ENCODE assay signal across 9 cellular contexts in the genomic region with DNA sequence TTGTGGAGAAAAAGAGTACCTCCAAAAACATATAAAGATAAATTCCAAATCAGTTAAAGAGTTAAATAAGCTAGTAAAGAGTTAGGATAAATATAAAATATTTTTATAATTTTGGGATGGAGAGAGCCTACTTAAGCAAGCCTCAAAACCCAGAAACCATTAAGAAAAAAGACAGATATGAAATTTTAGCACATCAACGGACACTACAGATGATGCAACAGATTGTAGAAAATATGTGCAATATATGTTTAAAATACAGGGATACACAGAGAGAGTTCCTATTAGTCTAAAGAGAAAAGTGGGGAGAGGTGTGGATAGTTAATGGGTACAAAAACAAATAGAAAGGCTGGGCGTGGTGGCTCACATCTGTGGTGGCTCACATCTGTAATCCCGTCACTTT. TPM values are rescaled to one million over a fixed set of nuclear protein-coding genes. Genes with fewer than 3 reads are reported as not detected.
"Had no signal": no experiment of that assay in that cellular context is flagged by ENCODE, and none has a peak within 500 bp of the region (broad histone marks: within the 10 kb centered on the region; RNA-seq: fewer than 3 reads in every experiment).

No MANE protein-coding gene starts in this region.

- H2AFZ ChIP-seq: GM23248 had no signal

- H3K4me3 ChIP-seq: GM23248, HAP-1 had no signal

- H3K9me3 ChIP-seq: HAP-1 had no signal

- H3K4me1 ChIP-seq: HAP-1 had no signal

- H3K36me3 ChIP-seq: HAP-1 had no signal

- ATAC-seq: HCT116 had no signal

- DNase-seq: GM23248, HFFc6, Karpas-422, KBM-7 had no signal

- H3K4me3 Mint-ChIP-seq: HFFc6 had no signal

- H3K9me3 Mint-ChIP-seq: HFFc6 had no signal

- H3K4me2 ChIP-seq: KMS-11 had no signal

- H3K27ac ChIP-seq: GM23248, KMS-11 had no signal

- H3K9ac ChIP-seq: GM23248, KMS-11 had no signal

- H3K27ac Mint-ChIP-seq: HFFc6 had no signal

RNA-seq across cellular contexts. Expression of gene MYOZ1, which starts 26.6 kb away (rescaled TPM):
- total RNA-seq: HT-29, LHCN-M2 had no signal

RNA-seq across cellular contexts. Expression of gene SYNPO2L, which starts 41.1 kb away (rescaled TPM):
- total RNA-seq: HT-29 had no signal
